ENCODE assay signal across 39 cellular contexts in genomic region chr3:185204894-185205293, GRCh38. TPM values are rescaled to one million over a fixed set of nuclear protein-coding genes. Genes with fewer than 3 reads are reported as not detected.
"Had no signal": no experiment of that assay in that cellular context is flagged by ENCODE, and none has a peak within 500 bp of the region (broad histone marks: within the 10 kb centered on the region; RNA-seq: fewer than 3 reads in every experiment).

No MANE protein-coding gene starts in this region.

- H3K27me3 Mint-ChIP-seq: activated CD4-positive, alpha-beta memory T cell treated with anti-CD3 and anti-CD28 coated beads for 36 hours; activated CD4-positive, alpha-beta T cell treated with anti-CD3 and anti-CD28 coated beads, Interleukin-2, amount 10 ng/mL, durations not matched to agents 24 days and 14 days; activated CD8-positive, alpha-beta T cell treated with anti-CD3 and anti-CD28 coated beads for 36 hours; activated naive CD8-positive, alpha-beta T cell treated with anti-CD3 and anti-CD28 coated beads for 36 hours; activated T-helper 17 cell treated with anti-CD3 and anti-CD28 coated beads, Interleukin-2, amount 50 U/mL, for 72 hours; brain; central memory CD8-positive, alpha-beta T cell had no signal

- H3K9me3 ChIP-seq: adrenal gland, ascending aorta had no signal

- ATAC-seq: activated CD4-positive, CD25-positive, alpha-beta regulatory T cell treated with anti-CD3 and anti-CD28 coated beads, Interleukin-2, amount 50 U/mL, for 24 hours; activated CD8-positive, alpha-beta T cell treated with anti-CD3 and anti-CD28 coated beads for 36 hours; activated naive CD4-positive, alpha-beta T cell treated with anti-CD3 and anti-CD28 coated beads, Interleukin-2, amount 50 U/mL, for 72 hours; activated T-cell treated with anti-CD3 and anti-CD28 coated beads, Interleukin-2, amount 50 U/mL, for 4 hours; activated T-cell treated with anti-CD3 and anti-CD28 coated beads, Interleukin-2, amount 50 U/mL, for 72 hours; activated T-helper 17 cell treated with anti-CD3 and anti-CD28 coated beads, Interleukin-2, amount 50 U/mL, for 72 hours had no signal

- H3K4me1 ChIP-seq: adrenal gland, ascending aorta had no signal

- H3K27ac Mint-ChIP-seq: activated CD4-positive, alpha-beta memory T cell treated with anti-CD3 and anti-CD28 coated beads for 36 hours; activated CD4-positive, alpha-beta T cell treated with anti-CD3 and anti-CD28 coated beads, Interleukin-2, amount 10 ng/mL, durations not matched to agents 24 days and 14 days; activated CD8-positive, alpha-beta T cell treated with anti-CD3 and anti-CD28 coated beads for 36 hours; activated naive CD4-positive, alpha-beta T cell treated with anti-CD3 and anti-CD28 coated beads for 36 hours; activated naive CD4-positive, alpha-beta T cell treated with anti-CD3 and anti-CD28 coated beads, Interleukin-2, amount 50 U/mL, for 72 hours; activated naive CD8-positive, alpha-beta T cell treated with anti-CD3 and anti-CD28 coated beads for 36 hours; activated T-cell treated with anti-CD3 and anti-CD28 coated beads, Interleukin-2, amount 50 U/mL, for 72 hours; activated T-helper 1 cell treated with anti-CD3 and anti-CD28 coated beads, Interleukin-12 subunit alpha, Interleukin-12 subunit beta, Interleukin-2, Interleukin-4 antibody, amounts not matched to agents 30 ng/mL and 10 ng/mL and 1 ng/mL, durations not matched to agents 14 hours and 24 hours and 36 hours; activated T-helper 17 cell treated with anti-CD3 and anti-CD28 coated beads, Interleukin-2, amount 50 U/mL, for 72 hours; brain; T-helper 1 cell treated with Interleukin-12 subunit alpha and Interleukin-12 subunit beta and Interleukin-4 antibody, amounts not matched to agents 30 μg/mL and 1 μg/mL, for 36 hours; T-helper 2 cell treated with Interferon-gamma antibody and Interleukin-4, amounts not matched to agents 5 μg/mL and 100 μg/mL, for 36 hours had no signal

- H3K4me3 ChIP-seq: adrenal gland, ascending aorta, cardiac muscle cell had no signal

- H3K4me3 Mint-ChIP-seq: activated CD4-positive, alpha-beta memory T cell treated with anti-CD3 and anti-CD28 coated beads for 36 hours; activated CD4-positive, alpha-beta T cell treated with anti-CD3 and anti-CD28 coated beads, Interleukin-2, amount 10 ng/mL, durations not matched to agents 24 days and 14 days; activated CD8-positive, alpha-beta T cell treated with anti-CD3 and anti-CD28 coated beads for 36 hours; activated naive CD4-positive, alpha-beta T cell treated with anti-CD3 and anti-CD28 coated beads for 36 hours; activated naive CD8-positive, alpha-beta T cell treated with anti-CD3 and anti-CD28 coated beads for 36 hours; activated T-cell treated with anti-CD3 and anti-CD28 coated beads, Interleukin-2, amount 50 U/mL, for 4 hours; activated T-cell treated with anti-CD3 and anti-CD28 coated beads, Interleukin-2, amount 50 U/mL, for 72 hours; activated T-helper 1 cell treated with anti-CD3 and anti-CD28 coated beads, Interleukin-12 subunit alpha, Interleukin-12 subunit beta, Interleukin-2, Interleukin-4 antibody, amounts not matched to agents 30 ng/mL and 10 ng/mL and 1 ng/mL, durations not matched to agents 14 hours and 24 hours and 36 hours; activated T-helper 17 cell treated with anti-CD3 and anti-CD28 coated beads, Interleukin-2, amount 50 U/mL, for 72 hours; brain; central memory CD8-positive, alpha-beta T cell; T-helper 1 cell treated with Interleukin-12 subunit alpha and Interleukin-12 subunit beta and Interleukin-4 antibody, amounts not matched to agents 30 μg/mL and 1 μg/mL, for 36 hours; T-helper 2 cell treated with Interferon-gamma antibody and Interleukin-4, amounts not matched to agents 5 μg/mL and 100 μg/mL, for 36 hours had no signal

- H3K36me3 ChIP-seq: adrenal gland, ascending aorta, cardiac muscle cell had no signal

- H3K27ac ChIP-seq: adrenal gland, ascending aorta, cardiac muscle cell, VCaP had no signal

- H3K9me3 Mint-ChIP-seq: activated CD4-positive, alpha-beta memory T cell treated with anti-CD3 and anti-CD28 coated beads for 36 hours; activated CD4-positive, alpha-beta T cell treated with anti-CD3 and anti-CD28 coated beads, Interleukin-2, amount 10 ng/mL, durations not matched to agents 24 days and 14 days; activated CD8-positive, alpha-beta T cell treated with anti-CD3 and anti-CD28 coated beads for 36 hours; activated naive CD4-positive, alpha-beta T cell treated with anti-CD3 and anti-CD28 coated beads for 36 hours; activated naive CD4-positive, alpha-beta T cell treated with anti-CD3 and anti-CD28 coated beads, Interleukin-2, amount 50 U/mL, for 72 hours; activated naive CD8-positive, alpha-beta T cell treated with anti-CD3 and anti-CD28 coated beads for 36 hours; activated T-cell treated with anti-CD3 and anti-CD28 coated beads, Interleukin-2, amount 50 U/mL, for 4 hours; activated T-cell treated with anti-CD3 and anti-CD28 coated beads, Interleukin-2, amount 50 U/mL, for 72 hours; activated T-helper 1 cell treated with anti-CD3 and anti-CD28 coated beads, Interleukin-12 subunit alpha, Interleukin-12 subunit beta, Interleukin-2, Interleukin-4 antibody, amounts not matched to agents 30 ng/mL and 10 ng/mL and 1 ng/mL, durations not matched to agents 14 hours and 24 hours and 36 hours; activated T-helper 17 cell treated with anti-CD3 and anti-CD28 coated beads, Interleukin-2, amount 50 U/mL, for 72 hours; central memory CD8-positive, alpha-beta T cell; T-helper 1 cell treated with Interleukin-12 subunit alpha and Interleukin-12 subunit beta and Interleukin-4 antibody, amounts not matched to agents 30 μg/mL and 1 μg/mL, for 36 hours; T-helper 2 cell treated with Interferon-gamma antibody and Interleukin-4, amounts not matched to agents 5 μg/mL and 100 μg/mL, for 36 hours had no signal

- FAIRE-seq: bronchial epithelial cell, TTC549 had no signal

- H3K27me3 ChIP-seq: adrenal gland, ascending aorta, cardiac muscle cell had no signal

- DNase-seq: activated CD4-positive, alpha-beta memory T cell treated with anti-CD3 and anti-CD28 coated beads for 36 hours; activated CD4-positive, alpha-beta T cell treated with anti-CD3 and anti-CD28 coated beads for 4 hours; activated CD4-positive, alpha-beta T cell treated with anti-CD3 and anti-CD28 coated beads, Interleukin-2, amount 10 ng/mL, durations not matched to agents 24 days and 14 days; activated CD4-positive, alpha-beta T cell treated with anti-CD3 and anti-CD28 coated beads, Interleukin-2, amount 50 U/mL, for 1 hour; activated CD4-positive, alpha-beta T cell treated with anti-CD3 and anti-CD28 coated beads, Interleukin-2, amount 50 U/mL, for 4 hours; activated CD4-positive, CD25-positive, alpha-beta regulatory T cell; activated CD8-positive, alpha-beta memory T cell treated with anti-CD3 and anti-CD28 coated beads, Interleukin-2, amount 50 U/mL, for 4 hours; activated CD8-positive, alpha-beta T cell treated with anti-CD3 and anti-CD28 coated beads for 36 hours; activated effector memory CD4-positive, alpha-beta T cell treated with anti-CD3 and anti-CD28 coated beads, Interleukin-2, amount 50 U/mL, for 16 hours; activated gamma-delta T cell treated with Interleukin-2 at 50 U/mL for 16 hours; activated naive CD4-positive, alpha-beta T cell; activated naive CD4-positive, alpha-beta T cell treated with anti-CD3 and anti-CD28 coated beads for 36 hours; activated naive CD4-positive, alpha-beta T cell treated with anti-CD3 and anti-CD28 coated beads, Interleukin-2, amount 50 U/mL, for 16 hours; activated naive CD8-positive, alpha-beta T cell treated with anti-CD3 and anti-CD28 coated beads for 36 hours; activated T-cell treated with anti-CD3 and anti-CD28 coated beads for 4 hours; activated T-cell treated with anti-CD3 and anti-CD28 coated beads, Interleukin-2, amount 50 U/mL, for 1 hour; activated T-cell treated with anti-CD3 and anti-CD28 coated beads, Interleukin-2, amount 50 U/mL, for 4 hours; activated T-cell treated with anti-CD3 and anti-CD28 coated beads, Interleukin-2, amount 50 U/mL, for 72 hours; adrenal gland; amniotic stem cell; anterior cingulate cortex; caudate nucleus; cerebellar nuclear complex; T-helper 1 cell; T-helper 2 cell; T-helper 9 cell had no signal

- H3K36me3 Mint-ChIP-seq: activated CD4-positive, alpha-beta memory T cell treated with anti-CD3 and anti-CD28 coated beads for 36 hours had no signal

- H3K4me1 Mint-ChIP-seq: activated CD4-positive, alpha-beta T cell treated with anti-CD3 and anti-CD28 coated beads, Interleukin-2, amount 10 ng/mL, durations not matched to agents 24 days and 14 days; activated T-helper 17 cell treated with anti-CD3 and anti-CD28 coated beads, Interleukin-2, amount 50 U/mL, for 72 hours had no signal

RNA-seq across cellular contexts. Expression of gene C3orf70, which starts 52.0 kb away (rescaled TPM):
- total RNA-seq: activated CD4-positive, alpha-beta memory T cell treated with anti-CD3 and anti-CD28 coated beads for 36 hours; activated naive CD4-positive, alpha-beta T cell treated with anti-CD3 and anti-CD28 coated beads for 36 hours had no signal
